ENCODE assay signal across 9 cellular contexts in the genomic region with DNA sequence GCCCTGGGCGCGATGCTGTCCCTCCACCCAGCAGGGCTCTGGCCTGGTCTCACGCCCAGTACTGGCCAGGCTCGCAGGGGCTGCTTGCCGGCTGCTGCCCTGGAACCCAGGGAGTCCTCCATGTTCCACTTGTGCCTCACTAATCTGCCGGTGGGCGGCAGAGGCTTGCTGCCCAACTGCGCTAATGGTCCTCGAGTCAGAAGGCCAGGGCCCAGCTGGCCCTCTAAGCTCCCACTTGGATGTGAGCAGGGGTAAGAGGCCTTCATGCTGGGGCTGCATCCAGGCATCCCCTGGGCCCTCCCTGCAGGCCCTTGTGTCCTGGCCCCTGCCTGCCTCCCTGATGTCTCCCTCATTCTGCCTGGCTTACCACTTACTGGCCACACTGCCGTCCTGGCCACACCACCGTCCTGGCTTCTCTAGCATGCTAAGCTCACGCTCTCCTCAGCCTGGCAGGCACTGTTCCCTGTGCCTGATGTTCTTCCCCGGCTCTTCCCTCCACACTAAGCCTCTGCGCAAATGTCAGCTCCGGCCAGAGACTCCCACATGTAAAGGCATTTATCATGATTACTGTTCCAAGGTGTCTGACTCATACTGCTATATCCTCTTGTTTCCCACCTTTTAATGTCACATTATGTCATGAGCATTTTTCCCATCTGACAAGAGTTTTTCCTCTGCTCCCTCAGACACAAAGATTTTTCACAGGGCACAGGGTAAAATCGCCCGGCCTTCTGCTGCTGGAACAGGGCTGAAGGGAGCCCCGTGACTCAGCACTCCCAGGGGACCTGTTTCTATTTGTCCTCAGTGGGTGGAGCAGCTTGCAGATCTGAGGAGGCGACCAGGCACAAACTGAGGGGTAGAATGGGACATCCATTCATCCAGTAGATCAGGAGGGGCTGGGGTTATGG. TPM values are rescaled to one million over a fixed set of nuclear protein-coding genes. Genes with fewer than 3 reads are reported as not detected.
DNase-seq lines count a peak whose midpoint lies in the region; ATAC-seq and TF ChIP-seq lines count a peak whose summit lies in the region.
"Had no signal": no experiment of that assay in that cellular context is flagged by ENCODE, and none has a peak within 500 bp of the region (broad histone marks: within the 10 kb centered on the region; RNA-seq: fewer than 3 reads in every experiment).

No MANE protein-coding gene starts in this region.

- POLR2A ChIA-PET in RWPE1 (lab: Yijun Ruan, JAX; ENCODE audit: low non-redundant PET), result no interaction called here

- DNase-seq in GM23248 (peak; percentile 95), RWPE1 (ENCODE audit: low spot score) (peak; percentile 47), fibroblast of pulmonary artery (ENCODE audit: low read depth) (peak; percentile 92), posterior cingulate gyrus (peak in 7 of 10 donors; percentile 47 to 93 (median 61)), pons (ENCODE audit: low spot score) (no peak)
- DNase-seq in central memory CD4-positive, alpha-beta T cell, result no peak

- H3K27me3 ChIP-seq in GM23248 (replicated peaks; ENCODE audit: insufficient read depth), result no peaks in the 10 kb centered on the region

- WGBS in GM23248 (ENCODE audit: low coverage in 1 of 2, low lambda C conversion rate in 2 of 2, missing lambda C conversion rate in 2 of 2), 2 experiments, result 13 to 16% methylated on average over 19 of the region's 19 CpGs

- peak overlapping the region; percentile 56 for H3K9ac ChIP-seq in GM23248

- in situ Hi-C loops in GM23248 (cut with MboI), result no loop called here

- H3K27ac ChIP-seq in GM23248 (peak overlapping the region; percentile 66), RWPE1 (peak overlapping the region; percentile 89)

- H3K4me1 ChIP-seq in GM23248 (ENCODE audit: insufficient read depth), result peaks cover 28% of the 10 kb centered on the region

- intact Hi-C loops in posterior cingulate gyrus (cut with DNase I), result no loop called here

- H3K9me2 ChIP-seq in GM23248 (ENCODE audit: insufficient read depth), result no peaks in the 10 kb centered on the region

- H3K79me2 ChIP-seq in GM23248 (ENCODE audit: insufficient read depth), result no peaks in the 10 kb centered on the region

- no peak overlapping the region for H2AFZ ChIP-seq in GM23248

- peak overlapping the region; percentile 43 for H3K4me2 ChIP-seq in GM23248 (ENCODE audit: unreplicated experiment)

- TF ChIP-seq CTCF in RWPE1 (conservative IDR thresholded peaks at IDR 0.05; ENCODE audit: low read depth), result no peak
- TF ChIP-seq CTCF in fibroblast of pulmonary artery (IDR thresholded peaks at IDR 0.05; ENCODE audit: low read length, missing control alignments), result no peak

- peaks cover 23% of the 10 kb centered on the region for H3F3A ChIP-seq in GM23248 (ENCODE audit: insufficient read depth)

- H3K4me3 ChIP-seq in GM23248 (no peak overlapping the region), fibroblast of pulmonary artery (replicated peaks; ENCODE audit: low read depth, low read length) (no peak overlapping the region)

- CTCF ChIA-PET in RWPE1 (lab: Yijun Ruan, JAX), result interaction anchor here (0.6 to 1.0 kb wide), 2 partner anchors 16 to 527 kb away, joined by 3 to 4 read pairs; partner anchors contain the start of gene B9D1

- ATAC-seq in GM18858 (IDR thresholded peaks at IDR 0.05; ENCODE audit: unreplicated experiment), result no peak
- ATAC-seq in HG02759 (IDR thresholded peaks at IDR 0.05; ENCODE audit: unreplicated experiment), result no peak

- H4K20me1 ChIP-seq in GM23248 (ENCODE audit: insufficient read depth), result no peaks in the 10 kb centered on the region

- H3K36me3 ChIP-seq in GM23248 (ENCODE audit: low read depth), result no peaks in the 10 kb centered on the region

- no peaks in the 10 kb centered on the region for H3K9me3 ChIP-seq in GM23248 (ENCODE audit: low read depth)

RNA-seq across cellular contexts. Expression of gene B9D1, which starts 15.9 kb away (rescaled TPM):
- total RNA-seq in GM23248 (2014; rRNA removed; shearing (Covaris generic)), result 14.9 and 15.5 TPM in 2 replicates
- polyA plus RNA-seq in GM23248 (2016; fragmentation: Nextera tagmentation; extraction: Ambion mirVana), result 24.4 and 25.2 TPM in 2 replicates

RNA-seq across cellular contexts. Expression of gene MAPK7, which starts 31.7 kb away (rescaled TPM):
- total RNA-seq in GM23248 (2014; rRNA removed; shearing (Covaris generic)), result 11.3 and 21.2 TPM in 2 replicates
- 25.7 and 28.6 TPM in 2 replicates for polyA plus RNA-seq in GM23248 (2016; fragmentation: Nextera tagmentation; extraction: Ambion mirVana)

RNA-seq across cellular contexts. Expression of gene MFAP4, which starts 40.4 kb away (rescaled TPM):
- total RNA-seq in GM23248 (2014; rRNA removed; shearing (Covaris generic)), result 79.0 and 97.8 TPM in 2 replicates
- 155 and 156 TPM in 2 replicates for polyA plus RNA-seq in GM23248 (2016; fragmentation: Nextera tagmentation; extraction: Ambion mirVana)
- polyA plus RNA-seq: IgD-negative memory B cell had no signal

Comparison
In these comparisons a context has a peak if more than half of its experiments do, and no peak if none do; other contexts are left out.
1. DNase-seq: peak in GM23248 (single experiment), RWPE1 (single experiment), fibroblast of pulmonary artery (single experiment) and posterior cingulate gyrus (7 of 10); none in pons (single experiment) and central memory CD4-positive, alpha-beta T cell (single experiment).